16 cellular contexts compared by ENCODE assay signal in genomic region chr16:11696266-11697012, GRCh38. TPM values are rescaled to one million over a fixed set of nuclear protein-coding genes. Genes with fewer than 3 reads are reported as not detected.
DNase-seq lines count a peak whose midpoint lies in the region; ATAC-seq and TF ChIP-seq lines count a peak whose summit lies in the region.
"Had no signal": no experiment of that assay in that cellular context is flagged by ENCODE, and none has a peak within 500 bp of the region (broad histone marks: within the 10 kb centered on the region; RNA-seq: fewer than 3 reads in every experiment).

No MANE protein-coding gene starts in this region.

- H3K9me3 Mint-ChIP-seq in activated T-cell treated with anti-CD3 and anti-CD28 coated beads, Interleukin-2, amount 50 U/mL, for 24 hours: no peaks in the 10 kb centered on the region

- H3K79me2 ChIP-seq in MM.1S (ENCODE audit: low read length): peaks cover 99% of the 10 kb centered on the region

- no peak overlapping the region for H2AFZ ChIP-seq in MM.1S (ENCODE audit: low read length)
- H2AFZ ChIP-seq: GM23248 had no signal

- H3F3A ChIP-seq in MM.1S (ENCODE audit: insufficient read depth, low read length): peaks cover 99% of the 10 kb centered on the region

- TF ChIP-seq EP300 in sigmoid colon (IDR thresholded peaks at IDR 0.05): no peak

- peaks cover 43% of the 10 kb centered on the region for H3K4me1 Mint-ChIP-seq in activated T-cell treated with anti-CD3 and anti-CD28 coated beads, Interleukin-2, amount 50 U/mL, for 24 hours (ENCODE audit: low read depth)

- intact Hi-C loops in dorsolateral prefrontal cortex (cut with DNase I): loop anchor here in 1 of 2 donors (10.0 kb wide), 1 partner anchor 172 kb away; a partner anchor contains a TSS
- intact Hi-C loops in sigmoid colon (cut with DNase I): no loop called here

- peaks cover 4% of the 10 kb centered on the region; the same call in 1 of the 2 replicates for H4K20me1 ChIP-seq in MM.1S (ENCODE audit: insufficient read depth, low read length)

- H3K4me3 ChIP-seq in MM.1S (ENCODE audit: low read length) (no peak overlapping the region), dorsolateral prefrontal cortex (no peak overlapping the region), sigmoid colon (no peak overlapping the region), foreskin fibroblast (ENCODE audit: low read depth in 1 of 2, low read length in 2 of 2) (no peak overlapping the region)
- H3K4me3 ChIP-seq: GM23248, right lobe of liver had no signal

- 95 to 96% methylated on average over 12 of the region's 12 CpGs for WGBS in sigmoid colon, 2 donors

- H3K27ac Mint-ChIP-seq in activated T-cell treated with anti-CD3 and anti-CD28 coated beads, Interleukin-2, amount 50 U/mL, for 24 hours: peak overlapping the region; percentile 82

- no peak overlapping the region for H3K4me3 Mint-ChIP-seq in activated T-cell treated with anti-CD3 and anti-CD28 coated beads, Interleukin-2, amount 50 U/mL, for 24 hours

- no peak for TF ChIP-seq POLR2A in sigmoid colon (IDR thresholded peaks at IDR 0.05)

- peak overlapping the region; percentile 15; the same call in 1 of the 2 replicates for H3K4me2 ChIP-seq in MM.1S (ENCODE audit: low read depth, low read length)

- peaks cover 91% of the 10 kb centered on the region for H3K36me3 Mint-ChIP-seq in activated T-cell treated with anti-CD3 and anti-CD28 coated beads, Interleukin-2, amount 50 U/mL, for 24 hours (ENCODE audit: low read depth)

- TF ChIP-seq CTCF in MM.1S (IDR thresholded peaks at IDR 0.05; ENCODE audit: low read length) (no peak), dorsolateral prefrontal cortex (IDR thresholded peaks at IDR 0.05 in 54 of 56, conservative IDR thresholded peaks at IDR 0.05 in 2 of 56; ENCODE audit: low read depth in 1 of 56, partially characterized antibody in 56 of 56) (no peak), sigmoid colon (IDR thresholded peaks at IDR 0.05) (no peak), foreskin fibroblast (IDR thresholded peaks at IDR 0.05; ENCODE audit: low read depth, low read length) (no peak)

- H3K9me2 ChIP-seq in MM.1S (replicated peaks; ENCODE audit: insufficient read depth, low read length): no peaks in the 10 kb centered on the region

- H3K36me3 ChIP-seq in MM.1S (replicated peaks; ENCODE audit: insufficient read depth, low read length) (peaks cover 71% of the 10 kb centered on the region), sigmoid colon (peaks cover 15 to 76% (median 27%) of the 10 kb centered on the region in 4 donors)

- H3K27me3 Mint-ChIP-seq in activated T-cell treated with anti-CD3 and anti-CD28 coated beads, Interleukin-2, amount 50 U/mL, for 24 hours: no peaks in the 10 kb centered on the region

- H3K27ac ChIP-seq in MM.1S (ENCODE audit: low read length): peak overlapping the region; percentile 67; the same call in 1 of the 2 replicates
- H3K27ac ChIP-seq in dorsolateral prefrontal cortex: peak overlapping the region in 43 of 59 donors; percentile 2 to 93 (median 69)
- no peak overlapping the region for H3K27ac ChIP-seq in sigmoid colon
- H3K27ac ChIP-seq: GM23248, right lobe of liver had no signal

- no peak for DNase-seq in activated T-cell treated with anti-CD3 and anti-CD28 coated beads, Interleukin-2, amount 50 U/mL, for 24 hours
- DNase-seq in activated T-cell treated with anti-CD3 and anti-CD28 coated beads for 4 hours: no peak
- DNase-seq in MM.1S: no peak
- no peak for DNase-seq in dorsolateral prefrontal cortex
- peak; percentile 22 for DNase-seq in sigmoid colon
- DNase-seq in COLO829 (ENCODE audit: low spot score): no peak
- DNase-seq in foreskin fibroblast: no peak
- DNase-seq: activated CD4-positive, alpha-beta T cell treated with anti-CD3 and anti-CD28 coated beads for 48 hours; activated effector memory CD4-positive, alpha-beta T cell treated with Interleukin-2 at 50 U/mL for 16 hours; DND-41; GM23248; NCI-H146; NCI-H2227 treated with DMSO at 0.1 percent for 48 hours had no signal

- H3K4me1 ChIP-seq in MM.1S (ENCODE audit: low read length) (peaks cover 83% of the 10 kb centered on the region), sigmoid colon (no peaks in the 10 kb centered on the region)

- H3K27me3 ChIP-seq in MM.1S (replicated peaks; ENCODE audit: insufficient read depth, low read length) (no peaks in the 10 kb centered on the region), dorsolateral prefrontal cortex (no peaks in the 10 kb centered on the region), sigmoid colon (no peaks in the 10 kb centered on the region)
- H3K27me3 ChIP-seq: right lobe of liver had no signal

- no peak for ATAC-seq in GM21381 (IDR thresholded peaks at IDR 0.05; ENCODE audit: unreplicated experiment)
- ATAC-seq: Panc1, right lobe of liver had no signal

- H3K9ac ChIP-seq in MM.1S (ENCODE audit: low read length): no peak overlapping the region
- H3K9ac ChIP-seq: GM23248 had no signal

- H3K9me3 ChIP-seq in MM.1S (replicated peaks; ENCODE audit: insufficient read depth, low read length) (no peaks in the 10 kb centered on the region), sigmoid colon (no peaks in the 10 kb centered on the region)
- H3K9me3 ChIP-seq: right lobe of liver had no signal

RNA-seq across cellular contexts. Expression of gene SNN, which starts 28.2 kb away (rescaled TPM):
- total RNA-seq in dorsolateral prefrontal cortex (100 to 1,000 TPM in 118 of 120 experiments, 10 to 100 TPM in 2; 90.3 to 278 (median 166) TPM), sigmoid colon (10 to 100 TPM; 10.8 to 15.3 (median 13.5) TPM)
- 10 to 100 TPM in 1 of 3 donors, 1 to 10 TPM in 2; 5.1 to 14.4 (median 6.0) TPM for polyA plus RNA-seq in sigmoid colon

RNA-seq across cellular contexts. Expression of gene TXNDC11, which starts 46.2 kb away (rescaled TPM):
- total RNA-seq in dorsolateral prefrontal cortex (10 to 100 TPM; 16.0 to 38.5 (median 26.0) TPM), sigmoid colon (10 to 100 TPM; 25.3 to 35.2 (median 28.8) TPM)
- 10 to 100 TPM; 34.9 to 54.0 (median 37.8) TPM for polyA plus RNA-seq in sigmoid colon

Comparison
In these comparisons a context has a peak if more than half of its experiments do, and no peak if none do; other contexts are left out.
1. H3K27ac ChIP-seq: peak in MM.1S (single experiment) and dorsolateral prefrontal cortex (43 of 59); none in sigmoid colon (0 of 4).
2. RNA of gene SNN, which starts 28.2 kb away (total RNA-seq): 90.3 to 278 TPM in dorsolateral prefrontal cortex; 10.8 to 15.3 TPM in sigmoid colon; every median in the first group is over 4 times any median in the second.